In genomic region chr17:29007456-29008455, GRCh38 we compare ENCODE assay signal across 15 cellular contexts. TPM values are rescaled to one million over a fixed set of nuclear protein-coding genes. Genes with fewer than 3 reads are reported as not detected.
DNase-seq lines count a peak whose midpoint lies in the region; ATAC-seq and TF ChIP-seq lines count a peak whose summit lies in the region.
"Had no signal": no experiment of that assay in that cellular context is flagged by ENCODE, and none has a peak within 500 bp of the region (broad histone marks: within the 10 kb centered on the region; RNA-seq: fewer than 3 reads in every experiment).

No MANE protein-coding gene starts in this region.

- DNase-seq in 8988T, result peak; percentile 98
- peak; percentile 14 for DNase-seq in H4 (ENCODE audit: low spot score)
- DNase-seq in RKO (ENCODE audit: low spot score), result peak; percentile 79
- DNase-seq in fibroblast of the aortic adventitia (ENCODE audit: low read depth), result peak; percentile 15
- no peak for DNase-seq in NCI-H1048 (lab: John Stamatoyannopoulos, UW)
- no peak for DNase-seq in stimulated activated effector memory CD8-positive, alpha-beta T cell treated with anti-CD3 and anti-CD28 coated beads, Interleukin-12 subunit alpha, Interleukin-12 subunit beta, amount 100 ng/mL, for 72 hours (ENCODE audit: low spot score in 2 of 2)
- DNase-seq: activated CD8-positive, alpha-beta memory T cell treated with anti-CD3 and anti-CD28 coated beads, Interleukin-2, amount 10 ng/mL, durations not matched to agents 7 days and 5 days; BE2C; brain microvascular endothelial cell; KBM-7; left ventricle myocardium superior; pancreas had no signal

- no peaks in the 10 kb centered on the region for H3K9me3 Mint-ChIP-seq in stimulated activated effector memory CD8-positive, alpha-beta T cell treated with anti-CD3 and anti-CD28 coated beads, Interleukin-12 subunit alpha, Interleukin-12 subunit beta, amount 100 ng/mL, for 72 hours
- H3K9me3 Mint-ChIP-seq: T-helper 1 cell treated with Interleukin-12 subunit alpha and Interleukin-12 subunit beta and Interleukin-4 antibody, amounts not matched to agents 30 μg/mL and 1 μg/mL, for 36 hours had no signal

- no peak overlapping the region for H3K27ac Mint-ChIP-seq in stimulated activated effector memory CD8-positive, alpha-beta T cell treated with anti-CD3 and anti-CD28 coated beads, Interleukin-12 subunit alpha, Interleukin-12 subunit beta, amount 100 ng/mL, for 72 hours
- H3K27ac Mint-ChIP-seq: activated CD8-positive, alpha-beta memory T cell treated with anti-CD3 and anti-CD28 coated beads, Interleukin-2, amount 10 ng/mL, durations not matched to agents 7 days and 5 days; T-helper 1 cell treated with Interleukin-12 subunit alpha and Interleukin-12 subunit beta and Interleukin-4 antibody, amounts not matched to agents 30 μg/mL and 1 μg/mL, for 36 hours had no signal

- TF ChIP-seq CTCF in fibroblast of the aortic adventitia (IDR thresholded peaks at IDR 0.05; ENCODE audit: insufficient read depth, low read length), result no peak

- no peaks in the 10 kb centered on the region for H3K36me3 Mint-ChIP-seq in stimulated activated effector memory CD8-positive, alpha-beta T cell treated with anti-CD3 and anti-CD28 coated beads, Interleukin-12 subunit alpha, Interleukin-12 subunit beta, amount 100 ng/mL, for 72 hours
- H3K36me3 Mint-ChIP-seq: activated CD8-positive, alpha-beta memory T cell treated with anti-CD3 and anti-CD28 coated beads, Interleukin-2, amount 10 ng/mL, durations not matched to agents 7 days and 5 days had no signal

- H3K4me3 ChIP-seq in fibroblast of the aortic adventitia (ENCODE audit: low read depth, low read length), result no peak overlapping the region
- H3K4me3 ChIP-seq: pancreas had no signal

- H3K4me1 Mint-ChIP-seq in stimulated activated effector memory CD8-positive, alpha-beta T cell treated with anti-CD3 and anti-CD28 coated beads, Interleukin-12 subunit alpha, Interleukin-12 subunit beta, amount 100 ng/mL, for 72 hours, result peaks cover 5% of the 10 kb centered on the region
- H3K4me1 Mint-ChIP-seq: activated CD8-positive, alpha-beta memory T cell treated with anti-CD3 and anti-CD28 coated beads, Interleukin-2, amount 10 ng/mL, durations not matched to agents 7 days and 5 days had no signal

- H3K4me3 Mint-ChIP-seq in stimulated activated effector memory CD8-positive, alpha-beta T cell treated with anti-CD3 and anti-CD28 coated beads, Interleukin-12 subunit alpha, Interleukin-12 subunit beta, amount 100 ng/mL, for 72 hours, result no peak overlapping the region
- H3K4me3 Mint-ChIP-seq: activated CD8-positive, alpha-beta memory T cell treated with anti-CD3 and anti-CD28 coated beads, Interleukin-2, amount 10 ng/mL, durations not matched to agents 7 days and 5 days; T-helper 1 cell treated with Interleukin-12 subunit alpha and Interleukin-12 subunit beta and Interleukin-4 antibody, amounts not matched to agents 30 μg/mL and 1 μg/mL, for 36 hours had no signal

- no peak for ATAC-seq in HG03139 (IDR thresholded peaks at IDR 0.05; ENCODE audit: unreplicated experiment)
- no peak for ATAC-seq in stimulated activated effector memory CD8-positive, alpha-beta T cell treated with anti-CD3 and anti-CD28 coated beads, Interleukin-12 subunit alpha, Interleukin-12 subunit beta, amount 100 ng/mL, for 72 hours
- no peak for ATAC-seq in HG02870 (IDR thresholded peaks at IDR 0.05; ENCODE audit: unreplicated experiment)
- ATAC-seq: activated CD8-positive, alpha-beta memory T cell treated with anti-CD3 and anti-CD28 coated beads, Interleukin-2, amount 10 ng/mL, durations not matched to agents 7 days and 5 days; left ventricle myocardium superior had no signal

RNA-seq across cellular contexts. Expression of gene SEZ6, which starts 1.9 kb away (rescaled TPM):
- not detected in 2 replicates for total RNA-seq in H4 (2014; rRNA removed; shearing (Covaris generic))
- not detected in 2 replicates for total RNA-seq in fibroblast of the aortic adventitia (ENCODE audit: low replicate concordance)
- total RNA-seq: activated CD8-positive, alpha-beta memory T cell treated with anti-CD3 and anti-CD28 coated beads, Interleukin-2, amount 10 ng/mL, durations not matched to agents 7 days and 5 days; left ventricle myocardium superior had no signal

RNA-seq across cellular contexts. Expression of gene PIPOX, which starts 35.2 kb away (rescaled TPM):
- 0.23 and 0.58 TPM in 2 replicates for total RNA-seq in H4 (2014; rRNA removed; shearing (Covaris generic))
- total RNA-seq in fibroblast of the aortic adventitia (ENCODE audit: low replicate concordance), result 1.8 and 3.0 TPM in 2 replicates

RNA-seq across cellular contexts. Expression of gene PHF12, which starts 56.4 kb away (rescaled TPM):
- total RNA-seq in H4 (2014; rRNA removed; shearing (Covaris generic)), result 11.3 and 20.3 TPM in 2 replicates
- total RNA-seq in fibroblast of the aortic adventitia (ENCODE audit: low replicate concordance), result 25.7 and 58.1 TPM in 2 replicates

Comparison
In these comparisons a context has a peak if more than half of its experiments do, and no peak if none do; other contexts are left out.
1. DNase-seq: peak in 8988T (single experiment), H4 (single experiment), RKO (single experiment) and fibroblast of the aortic adventitia (single experiment); none in NCI-H1048 (single experiment) and stimulated activated effector memory CD8-positive, alpha-beta T cell treated with anti-CD3 and anti-CD28 coated beads, Interleukin-12 subunit alpha, Interleukin-12 subunit beta, amount 100 ng/mL, for 72 hours (0 of 2).